Comparison of ENCODE assay signal across 8 cellular contexts in the genomic region with DNA sequence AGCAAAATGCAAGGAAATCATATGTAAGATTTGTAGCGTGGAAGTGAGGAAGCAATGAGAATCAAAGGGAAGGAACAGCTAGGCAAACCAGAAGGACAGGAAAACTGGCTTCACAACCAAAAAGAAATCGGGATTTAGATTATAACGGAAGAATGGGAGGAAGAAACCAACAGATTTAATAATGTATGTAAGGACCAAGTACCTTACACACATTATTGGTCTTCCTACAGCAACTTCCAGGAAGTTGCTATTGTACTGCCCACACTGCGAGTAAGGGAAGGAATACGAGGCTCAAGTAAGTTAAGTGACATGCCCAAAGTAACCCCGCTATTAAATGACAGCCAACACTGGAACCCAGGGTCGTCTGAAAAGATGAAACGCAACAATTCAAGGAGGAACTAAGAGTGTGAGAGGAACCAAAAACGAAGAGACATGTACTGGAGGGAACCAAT. TPM values are rescaled to one million over a fixed set of nuclear protein-coding genes. Genes with fewer than 3 reads are reported as not detected.
DNase-seq lines count a peak whose midpoint lies in the region; ATAC-seq and TF ChIP-seq lines count a peak whose summit lies in the region.

No MANE protein-coding gene starts in this region.

- 9 to 13% methylated on average over 9 of the region's 9 CpGs for WGBS in heart right ventricle, 2 donors
- 6 to 10% methylated on average over 9 of the region's 9 CpGs for WGBS in lower leg skin, 2 donors

- peaks cover 0 to 45% (median 33%) of the 10 kb centered on the region in 9 donors for H3K36me3 ChIP-seq in heart right ventricle
- peaks cover 29% of the 10 kb centered on the region for H3K36me3 ChIP-seq in adipocyte (ENCODE audit: control insufficient read depth, insufficient read depth, low read length, severe bottlenecking)
- no peaks in the 10 kb centered on the region for H3K36me3 ChIP-seq in uterus

- no peaks in the 10 kb centered on the region for H3K9me3 ChIP-seq in heart right ventricle
- no peaks in the 10 kb centered on the region for H3K9me3 ChIP-seq in adipocyte (ENCODE audit: control insufficient read depth, low read length)
- no peaks in the 10 kb centered on the region for H3K9me3 ChIP-seq in uterus

- H3K4me1 ChIP-seq in heart right ventricle (peaks cover 0 to 26% (median 20%) of the 10 kb centered on the region in 9 donors), adipocyte (ENCODE audit: control insufficient read depth, insufficient read depth, low read length) (peaks cover 14% of the 10 kb centered on the region), uterus (peaks cover 0 to 7% of the 10 kb centered on the region in 2 donors)

- no peak for DNase-seq in heart right ventricle
- DNase-seq in Right ventricle myocardium superior = no peak
- no peak for DNase-seq in adipocyte (ENCODE audit: low read depth)
- no peak for DNase-seq in lower leg skin (ENCODE audit: low spot score in 2 of 2)
- no peak for DNase-seq in uterus
- no peak for DNase-seq in central memory CD4-positive, alpha-beta T cell

- intact Hi-C loops in heart right ventricle (cut with DNase I) = loop anchor here in 5 of 10 donors (10.0 kb wide), 3 partner anchors 286 to 326 kb away; partner anchors contain the start of gene APOL3 (in 1 of the 5)
- intact Hi-C loops in Right ventricle myocardium superior (cut with DNase I) = no loop called here
- intact Hi-C loops in lower leg skin (cut with DNase I; ENCODE audit: low total_unique reads) = no loop called here
- intact Hi-C loops in uterus (cut with DNase I; ENCODE audit: low total_unique reads) = no loop called here

- TF ChIP-seq POLR2A in lower leg skin (IDR thresholded peaks at IDR 0.05) = no peak
- TF ChIP-seq POLR2A in uterus (IDR thresholded peaks at IDR 0.05) = no peak

- no peak for TF ChIP-seq CTCF in heart right ventricle (IDR thresholded peaks at IDR 0.05)
- TF ChIP-seq CTCF in lower leg skin (IDR thresholded peaks at IDR 0.05) = no peak
- TF ChIP-seq CTCF in uterus (IDR thresholded peaks at IDR 0.05) = no peak

- peak in 2 of 8 donors; percentile 0 to 6 for ATAC-seq in heart right ventricle
- ATAC-seq in Right ventricle myocardium superior (ENCODE audit: poor library complexity) = no peak
- no peak for ATAC-seq in HG03432 (IDR thresholded peaks at IDR 0.05; ENCODE audit: unreplicated experiment)
- ATAC-seq in HG02610 (IDR thresholded peaks at IDR 0.05; ENCODE audit: unreplicated experiment) = no peak

- H3K27ac ChIP-seq in heart right ventricle (peak overlapping the region; percentile 96 to 100 (median 99)), uterus (peak overlapping the region; percentile 99 to 100)

- H3K27me3 ChIP-seq in heart right ventricle = no peaks in the 10 kb centered on the region
- no peaks in the 10 kb centered on the region for H3K27me3 ChIP-seq in adipocyte (replicated peaks; ENCODE audit: control insufficient read depth, insufficient read depth, low read length)
- no peaks in the 10 kb centered on the region for H3K27me3 ChIP-seq in uterus

- H3K4me3 ChIP-seq in heart right ventricle (peak overlapping the region; percentile 55 to 94 (median 74)), adipocyte (ENCODE audit: low read length) (peak overlapping the region; percentile 95), lower leg skin (ENCODE audit: low read depth, poor library complexity, severe bottlenecking) (peak overlapping the region; percentile 54), uterus (peak overlapping the region; percentile 89 to 95)

- H3K9ac ChIP-seq in adipocyte (ENCODE audit: low read length) = peak overlapping the region; percentile 95

RNA-seq across cellular contexts. Expression of gene TXN2, which starts 0.5 kb away (rescaled TPM):
- total RNA-seq in heart right ventricle (100 to 1,000 TPM; 107 to 142 (median 122) TPM), Right ventricle myocardium superior (123 TPM), lower leg skin (10 to 100 TPM; 45.6 to 56.7 (median 52.2) TPM), uterus (10 to 100 TPM; 14.4 to 56.4 (median 17.8) TPM)
- 100 to 1,000 TPM; 103 to 155 TPM for polyA plus RNA-seq in heart right ventricle

RNA-seq across cellular contexts. Expression of gene FOXRED2, which starts 25.9 kb away (rescaled TPM):
- 10 to 100 TPM in 3 of 10 donors, 1 to 10 TPM in 7; 6.3 to 15.7 (median 8.6) TPM for total RNA-seq in heart right ventricle
- polyA plus RNA-seq in heart right ventricle = 1 to 10 TPM; 2.2 to 2.4 TPM
- total RNA-seq in Right ventricle myocardium superior = 10.3 TPM
- 10 to 100 TPM in 3 of 4 donors, 1 to 10 TPM in 1; 9.1 to 18.5 (median 14.6) TPM for total RNA-seq in lower leg skin
- 10 to 100 TPM in 2 of 4 donors, 1 to 10 TPM in 1, under 1 TPM in 1; 0.29 to 24.7 (median 9.5) TPM for total RNA-seq in uterus

RNA-seq across cellular contexts. Expression of gene EIF3D, which starts 48.0 kb away (rescaled TPM):
- total RNA-seq in heart right ventricle = 100 to 1,000 TPM in 1 of 10 donors, 10 to 100 TPM in 9; 61.4 to 113 (median 79.9) TPM
- polyA plus RNA-seq in heart right ventricle = 100 to 1,000 TPM in 1 of 2 donors, 10 to 100 TPM in 1; 65.4 to 180 TPM
- total RNA-seq in Right ventricle myocardium superior = 66.2 TPM
- 100 to 1,000 TPM; 305 to 489 (median 386) TPM for total RNA-seq in lower leg skin
- 100 to 1,000 TPM; 177 to 350 (median 297) TPM for total RNA-seq in uterus
